8 cellular contexts compared by ENCODE assay signal in the genomic region with DNA sequence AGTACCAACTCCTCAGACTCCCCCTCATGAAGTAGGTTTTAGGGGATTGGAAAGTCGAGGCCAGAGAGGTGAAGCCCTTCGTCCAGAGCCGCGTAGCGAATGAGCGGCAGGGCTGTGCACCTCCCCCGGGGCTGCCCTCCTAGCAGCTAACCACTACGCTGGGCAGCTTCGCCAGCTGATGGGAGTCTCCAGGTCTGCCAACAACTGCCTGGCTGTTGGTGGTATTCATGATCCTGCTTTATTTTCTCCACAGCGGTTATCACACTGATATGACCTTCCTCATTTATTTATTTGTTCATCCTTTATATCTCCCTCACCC. TPM values are rescaled to one million over a fixed set of nuclear protein-coding genes. Genes with fewer than 3 reads are reported as not detected.
DNase-seq lines count a peak whose midpoint lies in the region; ATAC-seq and TF ChIP-seq lines count a peak whose summit lies in the region.

No MANE protein-coding gene starts in this region.

- no peak for TF ChIP-seq CTCF in GM12875 (IDR thresholded peaks at IDR 0.05; ENCODE audit: borderline replicate concordance, insufficient read depth, low read depth, low read length)
- TF ChIP-seq CTCF in RWPE2 (IDR thresholded peaks at IDR 0.05; ENCODE audit: poor library complexity, severe bottlenecking): no peak
- no peak for TF ChIP-seq CTCF in fibroblast of the aortic adventitia (IDR thresholded peaks at IDR 0.05; ENCODE audit: insufficient read depth, low read length)
- no peak for TF ChIP-seq CTCF in psoas muscle (IDR thresholded peaks at IDR 0.05)

- H3K27ac ChIP-seq in RWPE2 (ENCODE audit: poor library complexity, severe bottlenecking) (no peak overlapping the region), psoas muscle (no peak overlapping the region)

- intact Hi-C loops in psoas muscle (cut with DNase I): loop anchor here in 1 of 2 donors (5.0 kb wide), 1 partner anchor 1018 kb away; no protein-coding TSS in a partner anchor

- H3K27me3 ChIP-seq in RWPE2 (ENCODE audit: insufficient read depth, poor library complexity, severe bottlenecking): no peaks in the 10 kb centered on the region
- H3K27me3 ChIP-seq in psoas muscle (ENCODE audit: insufficient read depth in 3 of 3, low read length in 2 of 3): no peaks in the 10 kb centered on the region

- no peaks in the 10 kb centered on the region for H3K9me3 ChIP-seq in RWPE2 (ENCODE audit: severe bottlenecking)
- no peaks in the 10 kb centered on the region for H3K9me3 ChIP-seq in psoas muscle

- H3K4me3 ChIP-seq in GM12875 (ENCODE audit: low read depth, low read length) (peak overlapping the region; percentile 78), RWPE2 (ENCODE audit: severe bottlenecking) (peak overlapping the region; percentile 95), fibroblast of the aortic adventitia (ENCODE audit: low read depth, low read length) (peak overlapping the region; percentile 74), psoas muscle (peak overlapping the region; percentile 74)

- ATAC-seq in RWPE2 (ENCODE audit: low read depth): peak; percentile 5; the same call in 2 of the 3 replicates
- peak; percentile 13 to 29 (median 19) for ATAC-seq in psoas muscle
- no peak for ATAC-seq in GM19452 (IDR thresholded peaks at IDR 0.05; ENCODE audit: unreplicated experiment)
- ATAC-seq in GM21825 (IDR thresholded peaks at IDR 0.05; ENCODE audit: unreplicated experiment): no peak
- ATAC-seq in HG02610 (IDR thresholded peaks at IDR 0.05; ENCODE audit: unreplicated experiment): no peak
- no peak for ATAC-seq in GM21423 (IDR thresholded peaks at IDR 0.05; ENCODE audit: unreplicated experiment)

- H3K36me3 ChIP-seq in RWPE2 (ENCODE audit: low read depth): no peaks in the 10 kb centered on the region
- H3K36me3 ChIP-seq in psoas muscle (ENCODE audit: insufficient read depth in 1 of 2, low read depth in 1 of 2): no peaks in the 10 kb centered on the region

- DNase-seq in RWPE2 (ENCODE audit: low spot score) (no peak), fibroblast of the aortic adventitia (ENCODE audit: low read depth) (no peak), psoas muscle (no peak)

- peaks cover 20% of the 10 kb centered on the region for H3K4me1 ChIP-seq in RWPE2 (ENCODE audit: insufficient read depth, poor library complexity, severe bottlenecking)
- no peaks in the 10 kb centered on the region for H3K4me1 ChIP-seq in psoas muscle

- 13 to 18% (median 13%) methylated on average over 10 of the region's 10 CpGs for WGBS in psoas muscle, 3 donors

RNA-seq across cellular contexts. Expression of a gene that starts 0.8 kb away (rescaled TPM):
- total RNA-seq in fibroblast of the aortic adventitia (ENCODE audit: low replicate concordance) (1.7 and 6.0 TPM in 2 replicates), psoas muscle (1 to 10 TPM; 1.6 to 3.9 (median 3.2) TPM)
- 10 to 100 TPM in 2 of 3 donors, 1 to 10 TPM in 1; 4.6 to 30.5 (median 14.1) TPM for polyA plus RNA-seq in psoas muscle

Comparison
In these comparisons a context has a peak if more than half of its experiments do, and no peak if none do; other contexts are left out.
1. ATAC-seq: peak in RWPE2 (single experiment) and psoas muscle (4 of 4); none in GM19452 (single experiment), GM21825 (single experiment), HG02610 (single experiment) and GM21423 (single experiment).
2. Peak in every context shown above with its lines, with median percentiles within 50 percentile points of each other: H3K4me3 ChIP-seq.